14 cellular contexts compared by ENCODE assay signal in the genomic region with DNA sequence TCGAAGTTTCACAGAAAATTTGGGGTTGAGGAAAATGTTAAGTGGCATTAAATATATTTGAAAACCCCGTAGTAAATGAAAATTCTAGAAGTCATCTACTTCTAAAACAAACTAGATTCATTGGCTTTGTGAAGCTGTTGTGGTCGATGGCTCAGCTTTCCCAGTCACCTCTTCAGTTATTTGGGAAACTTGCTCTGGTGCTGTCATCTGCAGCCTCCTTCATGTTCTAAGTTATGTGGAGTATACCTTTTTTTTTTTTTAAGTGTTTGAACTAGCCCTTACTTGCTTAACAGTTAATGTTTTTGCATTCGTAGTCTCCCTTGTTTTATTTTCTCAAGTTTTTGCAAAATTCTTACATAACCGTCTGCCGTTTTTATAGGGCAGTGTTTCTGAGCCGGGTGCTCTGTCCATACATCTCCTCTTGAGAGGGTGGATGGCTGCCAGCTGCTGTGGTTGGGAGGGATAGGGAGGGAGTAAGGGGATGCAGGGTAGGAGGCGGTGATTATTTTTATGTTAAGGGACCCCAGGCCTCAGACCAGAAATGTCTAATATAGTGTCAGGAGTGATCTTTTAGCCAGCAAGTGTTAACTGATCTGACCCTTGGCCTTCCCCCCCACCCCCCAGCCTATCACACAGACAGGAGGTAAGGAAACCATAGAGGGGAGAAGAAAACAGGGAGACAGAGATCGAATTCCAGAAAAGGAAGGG. TPM values are rescaled to one million over a fixed set of nuclear protein-coding genes. Genes with fewer than 3 reads are reported as not detected.
DNase-seq lines count a peak whose midpoint lies in the region; ATAC-seq and TF ChIP-seq lines count a peak whose summit lies in the region.
"Had no signal": no experiment of that assay in that cellular context is flagged by ENCODE, and none has a peak within 500 bp of the region (broad histone marks: within the 10 kb centered on the region; RNA-seq: fewer than 3 reads in every experiment).

No MANE protein-coding gene starts in this region.

- no peaks in the 10 kb centered on the region for H3K27me3 Mint-ChIP-seq in CD4-positive, alpha-beta T cell

- peak overlapping the region; percentile 50 for H3K4me3 Mint-ChIP-seq in CD4-positive, alpha-beta T cell
- H3K4me3 Mint-ChIP-seq: endodermal cell had no signal

- DNase-seq in CD4-positive, alpha-beta T cell = no peak
- DNase-seq in fibroblast of villous mesenchyme (ENCODE audit: low read depth) = peak; percentile 59
- no peak for DNase-seq in NCI-H526 treated with DMSO at 0.1 percent for 48 hours (lab: John Stamatoyannopoulos, UW)
- DNase-seq: endodermal cell, glutamatergic neuron, NCI-H510A, Peyer's patch had no signal

- H3K9me3 ChIP-seq in CD4-positive, alpha-beta T cell (ENCODE audit: control insufficient read depth, low read length) = no peaks in the 10 kb centered on the region
- H3K9me3 ChIP-seq in Loucy (ENCODE audit: insufficient read depth, low read depth, low read length) = no peaks in the 10 kb centered on the region
- H3K9me3 ChIP-seq: HAP-1, Peyer's patch had no signal

- POLR2A ChIA-PET in CD4-positive, alpha-beta T cell (lab: Charles Lee) = interaction anchor here (0.6 to 1.7 kb wide), 3 partner anchors 14 to 25 kb away, joined by 4 to 10 read pairs (median 5); no protein-coding TSS in a partner anchor

- no peak for ATAC-seq in CD4-positive, alpha-beta T cell (ENCODE audit: poor library complexity)
- ATAC-seq in GM21786 (IDR thresholded peaks at IDR 0.05; ENCODE audit: unreplicated experiment) = no peak
- ATAC-seq in GM18519 (IDR thresholded peaks at IDR 0.05; ENCODE audit: low FRiP score, unreplicated experiment) = no peak
- no peak for ATAC-seq in HG02642 (IDR thresholded peaks at IDR 0.05; ENCODE audit: poor library complexity, unreplicated experiment)

- peaks cover 100% of the 10 kb centered on the region for H3K79me2 ChIP-seq in Loucy (ENCODE audit: insufficient read depth, low read length)

- H3K27ac Mint-ChIP-seq in CD4-positive, alpha-beta T cell = peak overlapping the region; percentile 87

- H3K4me3 ChIP-seq in Loucy (ENCODE audit: low read length, poor library complexity, severe bottlenecking) (peak overlapping the region; percentile 10), fibroblast of villous mesenchyme (ENCODE audit: low read depth, low read length) (no peak overlapping the region), rectal smooth muscle tissue (ENCODE audit: low read length) (no peak overlapping the region)
- H3K4me3 ChIP-seq: HAP-1 had no signal

- CTCF ChIA-PET in CD4-positive, alpha-beta T cell (lab: Charles Lee) = no interaction called here

- intact Hi-C loops in CD4-positive, alpha-beta T cell (cut with DNase I, micrococcal nuclease) = loop anchor here (10.0 kb wide), 2 partner anchors 200 to 390 kb away; a partner anchor contains a TSS

- H3K27ac ChIP-seq in CD4-positive, alpha-beta T cell (ENCODE audit: low read depth, low read length) = peak overlapping the region; percentile 2
- peak overlapping the region; percentile 80 for H3K27ac ChIP-seq in rectal smooth muscle tissue (ENCODE audit: low read depth, low read length)

- peaks cover 7% of the 10 kb centered on the region for H3K36me3 Mint-ChIP-seq in CD4-positive, alpha-beta T cell (ENCODE audit: low read depth)
- H3K36me3 Mint-ChIP-seq: brain had no signal

- H3K4me1 Mint-ChIP-seq in CD4-positive, alpha-beta T cell (ENCODE audit: low read depth) = peaks cover 87% of the 10 kb centered on the region

- H3K36me3 ChIP-seq in Loucy (ENCODE audit: insufficient read depth, low read length) (no peaks in the 10 kb centered on the region), rectal smooth muscle tissue (ENCODE audit: control insufficient read depth, insufficient read depth, low read length) (no peaks in the 10 kb centered on the region)
- H3K36me3 ChIP-seq: HAP-1, Peyer's patch had no signal

- H3K4me1 ChIP-seq in Loucy (ENCODE audit: insufficient read depth, low read length, poor library complexity, severe bottlenecking) (peaks cover 74% of the 10 kb centered on the region), rectal smooth muscle tissue (ENCODE audit: control insufficient read depth, insufficient read depth, low read length) (peaks cover 29% of the 10 kb centered on the region)

- no peak overlapping the region for H2AFZ ChIP-seq in Loucy (ENCODE audit: low read length)

- peak overlapping the region; percentile 92 for H3K4me2 ChIP-seq in Loucy (ENCODE audit: low read depth, low read length, poor library complexity, severe bottlenecking)

- no peaks in the 10 kb centered on the region for H3K9me2 ChIP-seq in Loucy (replicated peaks; ENCODE audit: low read depth, low read length)

- H3K9ac ChIP-seq in Loucy (ENCODE audit: low read depth, low read length, poor library complexity, severe bottlenecking) = peak overlapping the region; percentile 36
- H3K9ac ChIP-seq in rectal smooth muscle tissue (ENCODE audit: low read length) = no peak overlapping the region

- H3K9me3 Mint-ChIP-seq in CD4-positive, alpha-beta T cell = no peaks in the 10 kb centered on the region
- H3K9me3 Mint-ChIP-seq: brain, endodermal cell had no signal

- H3F3A ChIP-seq in Loucy (ENCODE audit: low read depth) = 0 out of 2 replicates have a peak, but pooled peaks cover 5% of the 10 kb centered on the region

- H4K20me1 ChIP-seq in Loucy (ENCODE audit: insufficient read depth, low read length, poor library complexity, severe bottlenecking) = peaks cover 84% of the 10 kb centered on the region

- no peaks in the 10 kb centered on the region for H3K27me3 ChIP-seq in CD4-positive, alpha-beta T cell (ENCODE audit: control insufficient read depth, insufficient read depth, low read length)
- H3K27me3 ChIP-seq in Loucy (ENCODE audit: insufficient read depth, low read length, poor library complexity, severe bottlenecking) = no peaks in the 10 kb centered on the region
- no peaks in the 10 kb centered on the region for H3K27me3 ChIP-seq in rectal smooth muscle tissue (ENCODE audit: control insufficient read depth, insufficient read depth, low read length)
- H3K27me3 ChIP-seq: Peyer's patch had no signal

- TF ChIP-seq CTCF in CD4-positive, alpha-beta T cell (IDR thresholded peaks at IDR 0.05) = no peak
- TF ChIP-seq CTCF in Loucy (conservative IDR thresholded peaks at IDR 0.05; ENCODE audit: low read length) (no peak), fibroblast of villous mesenchyme (IDR thresholded peaks at IDR 0.05; ENCODE audit: insufficient read depth, low read depth, low read length) (no peak)

RNA-seq across cellular contexts. Expression of a gene that starts 7.1 kb away (rescaled TPM):
- total RNA-seq in CD4-positive, alpha-beta T cell = 10 to 100 TPM; 56.5 to 60.0 TPM
- total RNA-seq in fibroblast of villous mesenchyme = 24.5 and 26.3 TPM in 2 replicates
